In genomic region chr11:7021318-7021717, GRCh38 we compare ENCODE assay signal across 1 cellular context.
TF ChIP-seq lines count a peak whose summit lies in the region.

No MANE protein-coding gene starts in this region.

TF ChIP-seq in SK-N-SH, 30 proteins besides CTCF, POLR2A, EP300 and RAD21 (continued from another document):
- TF ChIP-seq, protein P1, sequence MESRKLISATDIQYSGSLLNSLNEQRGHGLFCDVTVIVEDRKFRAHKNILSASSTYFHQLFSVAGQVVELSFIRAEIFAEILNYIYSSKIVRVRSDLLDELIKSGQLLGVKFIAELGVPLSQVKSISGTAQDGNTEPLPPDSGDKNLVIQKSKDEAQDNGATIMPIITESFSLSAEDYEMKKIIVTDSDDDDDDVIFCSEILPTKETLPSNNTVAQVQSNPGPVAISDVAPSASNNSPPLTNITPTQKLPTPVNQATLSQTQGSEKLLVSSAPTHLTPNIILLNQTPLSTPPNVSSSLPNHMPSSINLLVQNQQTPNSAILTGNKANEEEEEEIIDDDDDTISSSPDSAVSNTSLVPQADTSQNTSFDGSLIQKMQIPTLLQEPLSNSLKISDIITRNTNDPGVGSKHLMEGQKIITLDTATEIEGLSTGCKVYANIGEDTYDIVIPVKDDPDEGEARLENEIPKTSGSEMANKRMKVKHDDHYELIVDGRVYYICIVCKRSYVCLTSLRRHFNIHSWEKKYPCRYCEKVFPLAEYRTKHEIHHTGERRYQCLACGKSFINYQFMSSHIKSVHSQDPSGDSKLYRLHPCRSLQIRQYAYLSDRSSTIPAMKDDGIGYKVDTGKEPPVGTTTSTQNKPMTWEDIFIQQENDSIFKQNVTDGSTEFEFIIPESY (IDR thresholded peaks at IDR 0.05; ENCODE audit: borderline replicate concordance, low read depth), result no peak
- no peak for TF ChIP-seq RCOR1 (IDR thresholded peaks at IDR 0.05; ENCODE audit: low read length)
- TF ChIP-seq NRF1 (IDR thresholded peaks at IDR 0.05; ENCODE audit: low read depth, low read length), result no peak
- TF ChIP-seq TAF1 (IDR thresholded peaks at IDR 0.05; ENCODE audit: borderline replicate concordance, low read depth, low read length), result no peak
